1 cellular context compared by ENCODE assay signal in the genomic region with DNA sequence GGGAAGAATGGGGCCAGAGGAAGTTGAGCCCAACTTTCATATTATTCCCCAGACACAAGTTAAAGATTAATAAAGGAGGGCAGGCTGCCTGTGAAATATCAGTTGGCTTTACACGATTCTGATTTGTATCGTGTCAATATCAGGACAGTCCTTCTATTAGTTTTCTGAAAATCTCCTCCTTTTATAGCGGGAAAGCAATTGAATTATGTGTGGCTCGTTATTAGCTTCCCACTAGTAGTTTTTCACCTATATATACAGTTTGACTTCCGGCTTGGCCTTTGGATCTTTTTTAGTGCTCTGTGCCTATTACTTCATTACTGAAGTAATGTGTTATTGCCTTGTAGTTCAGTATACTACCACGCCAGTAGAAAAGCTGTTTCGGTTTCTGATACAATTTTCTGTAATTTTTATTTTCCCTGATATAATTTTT.
TF ChIP-seq lines count a peak whose summit lies in the region.

No MANE protein-coding gene starts in this region.

TF ChIP-seq in K562, 482 proteins besides CTCF, POLR2A, EP300 and RAD21 (continued from another document):
- TF ChIP-seq, protein P1, sequence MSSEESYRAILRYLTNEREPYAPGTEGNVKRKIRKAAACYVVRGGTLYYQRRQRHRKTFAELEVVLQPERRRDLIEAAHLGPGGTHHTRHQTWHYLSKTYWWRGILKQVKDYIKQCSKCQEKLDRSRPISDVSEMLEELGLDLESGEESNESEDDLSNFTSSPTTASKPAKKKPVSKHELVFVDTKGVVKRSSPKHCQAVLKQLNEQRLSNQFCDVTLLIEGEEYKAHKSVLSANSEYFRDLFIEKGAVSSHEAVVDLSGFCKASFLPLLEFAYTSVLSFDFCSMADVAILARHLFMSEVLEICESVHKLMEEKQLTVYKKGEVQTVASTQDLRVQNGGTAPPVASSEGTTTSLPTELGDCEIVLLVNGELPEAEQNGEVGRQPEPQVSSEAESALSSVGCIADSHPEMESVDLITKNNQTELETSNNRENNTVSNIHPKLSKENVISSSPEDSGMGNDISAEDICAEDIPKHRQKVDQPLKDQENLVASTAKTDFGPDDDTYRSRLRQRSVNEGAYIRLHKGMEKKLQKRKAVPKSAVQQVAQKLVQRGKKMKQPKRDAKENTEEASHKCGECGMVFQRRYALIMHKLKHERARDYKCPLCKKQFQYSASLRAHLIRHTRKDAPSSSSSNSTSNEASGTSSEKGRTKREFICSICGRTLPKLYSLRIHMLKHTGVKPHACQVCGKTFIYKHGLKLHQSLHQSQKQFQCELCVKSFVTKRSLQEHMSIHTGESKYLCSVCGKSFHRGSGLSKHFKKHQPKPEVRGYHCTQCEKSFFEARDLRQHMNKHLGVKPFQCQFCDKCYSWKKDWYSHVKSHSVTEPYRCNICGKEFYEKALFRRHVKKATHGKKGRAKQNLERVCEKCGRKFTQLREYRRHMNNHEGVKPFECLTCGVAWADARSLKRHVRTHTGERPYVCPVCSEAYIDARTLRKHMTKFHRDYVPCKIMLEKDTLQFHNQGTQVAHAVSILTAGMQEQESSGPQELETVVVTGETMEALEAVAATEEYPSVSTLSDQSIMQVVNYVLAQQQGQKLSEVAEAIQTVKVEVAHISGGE (CRISPR knock-in tag; IDR thresholded peaks at IDR 0.05), result 0 out of 6 replicates have a peak, but pooled peaks of 1 of the 3 experiments have one; percentile 19
- TF ChIP-seq DACH1 (IDR thresholded peaks at IDR 0.05; ENCODE audit: partially characterized antibody) (peak; percentile 15), GABPA (tag; conservative IDR thresholded peaks at IDR 0.05; ENCODE audit: low read depth) (0 out of 2 replicates have a peak, but pooled peaks have one; percentile 10), CREB1 (IDR thresholded peaks at IDR 0.05) (peak; percentile 25; the same call in 1 of the 2 replicates), CREB1 (CRISPR knock-in tag; IDR thresholded peaks at IDR 0.05) (no peak), ETV1 (tag; conservative IDR thresholded peaks at IDR 0.05; ENCODE audit: low read depth) (peak; percentile 60; the same call in 1 of the 2 replicates), POLR2H (tag; IDR thresholded peaks at IDR 0.05; ENCODE audit: low read depth) (0 out of 2 replicates have a peak, but pooled peaks have one; percentile 12), ZNF175 (CRISPR knock-in tag; IDR thresholded peaks at IDR 0.05; ENCODE audit: low read depth) (no peak)
